Comparison of ENCODE assay signal across 8 cellular contexts in the genomic region with DNA sequence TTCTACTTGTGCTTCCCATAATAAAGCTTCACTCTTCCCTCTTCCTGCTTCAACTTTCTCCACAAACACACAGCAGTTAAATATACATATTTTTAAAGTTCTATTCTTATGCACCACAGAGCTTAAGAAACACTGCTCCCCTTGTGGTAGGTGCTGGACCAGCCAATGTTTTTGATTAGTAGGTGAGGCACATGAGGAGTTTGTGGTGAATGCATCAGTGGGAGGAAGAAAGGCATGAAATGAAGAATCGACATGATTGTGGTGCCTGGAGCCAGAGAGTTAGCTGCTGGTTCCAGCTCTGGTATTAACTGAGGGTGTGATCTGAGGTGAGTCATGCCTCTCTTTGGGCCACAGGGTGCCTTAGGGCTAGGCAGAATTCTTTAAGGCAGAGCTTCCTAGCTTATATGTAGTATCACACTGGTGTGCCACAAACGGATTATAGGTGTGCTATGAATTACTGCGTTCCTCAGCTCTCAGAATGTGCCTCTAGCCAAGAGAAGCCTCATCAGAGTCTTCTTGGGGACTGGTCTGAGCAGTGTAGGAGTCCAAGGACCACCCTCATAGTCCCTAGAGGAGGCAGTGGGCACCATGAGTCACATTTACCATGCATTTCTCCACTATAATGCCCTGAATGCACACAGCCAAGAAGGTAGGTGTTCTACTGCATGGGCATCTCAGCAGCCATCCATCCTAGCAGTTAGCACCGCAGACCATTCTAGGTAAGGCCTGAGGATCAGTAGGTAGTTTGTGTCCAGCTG.
DNase-seq lines count a peak whose midpoint lies in the region; ATAC-seq and TF ChIP-seq lines count a peak whose summit lies in the region.

No MANE protein-coding gene starts in this region.

- peak overlapping the region; percentile 46 for H3K27ac Mint-ChIP-seq in activated naive CD8-positive, alpha-beta T cell
- H3K27ac Mint-ChIP-seq in naive B cell, result peak overlapping the region in 4 of 6 donors; percentile 11 to 42 (median 38)

- H3K79me2 ChIP-seq in ACC112 (ENCODE audit: control insufficient read depth, insufficient read depth, low read length, unreplicated experiment) (no peaks in the 10 kb centered on the region), PC-9 (ENCODE audit: low read depth) (no peaks in the 10 kb centered on the region)

- POLR2A ChIA-PET in PC-9 (lab: Charles Lee; ENCODE audit: unreplicated experiment), result interaction anchor here (0.6 kb wide), 2 partner anchors 185 to 400 kb away, joined by 4 to 6 read pairs; no protein-coding TSS in a partner anchor

- peak overlapping the region; percentile 19 for H2AFZ ChIP-seq in ACC112 (ENCODE audit: low read length, unreplicated experiment)
- H2AFZ ChIP-seq in PC-9, result no peak overlapping the region

- CTCF ChIA-PET in PC-9 (lab: Charles Lee), result interaction anchor here (0.6 to 1.2 kb wide), 3 partner anchors 10 to 104 kb away, joined by 4 to 5 read pairs (median 4); no protein-coding TSS in a partner anchor

- intact Hi-C loops in PC-9 (cut with micrococcal nuclease; ENCODE audit: unreplicated experiment), result loop anchor here (5.0 kb wide), 1 partner anchor 104 kb away; no protein-coding TSS in a partner anchor

- H3K36me3 Mint-ChIP-seq in activated naive CD8-positive, alpha-beta T cell, result peaks cover 6% of the 10 kb centered on the region
- H3K36me3 Mint-ChIP-seq in naive B cell, result peaks cover 0 to 12% of the 10 kb centered on the region in 2 donors

- no peaks in the 10 kb centered on the region; the same call in 1 of the 2 replicates for H3K9me3 ChIP-seq in PC-9 (ENCODE audit: insufficient read depth, low read depth)

- no peak overlapping the region for H3K4me3 Mint-ChIP-seq in activated naive CD8-positive, alpha-beta T cell
- no peak overlapping the region for H3K4me3 Mint-ChIP-seq in naive B cell

- H3F3A ChIP-seq in PC-9 (ENCODE audit: insufficient read depth, low read depth), result peaks cover 5% of the 10 kb centered on the region; the same call in 1 of the 2 replicates

- H3K4me1 ChIP-seq in ACC112 (ENCODE audit: control insufficient read depth, insufficient read depth, low read length, unreplicated experiment) (peaks cover 30% of the 10 kb centered on the region), PC-9 (replicated peaks; ENCODE audit: insufficient read depth) (peaks cover 8% of the 10 kb centered on the region; the same call in 1 of the 2 replicates)

- peaks cover 33% of the 10 kb centered on the region for H3K4me1 Mint-ChIP-seq in activated naive CD8-positive, alpha-beta T cell (ENCODE audit: low read depth)
- H3K4me1 Mint-ChIP-seq in naive B cell, result peaks cover 23 to 29% (median 24%) of the 10 kb centered on the region in 3 donors

- no peaks in the 10 kb centered on the region for H3K27me3 ChIP-seq in ACC112 (ENCODE audit: insufficient read depth, low read length)
- H3K27me3 ChIP-seq in PC-9 (ENCODE audit: insufficient read depth, low read depth), result no peaks in the 10 kb centered on the region

- no TSS peak for BruUV-seq in PC-9 (replicated peaks; lab: Mats Ljungman, UMichigan)

- no peak overlapping the region for H3K4me2 ChIP-seq in PC-9

- H3K27me3 Mint-ChIP-seq in activated naive CD8-positive, alpha-beta T cell, result no peaks in the 10 kb centered on the region
- no peaks in the 10 kb centered on the region for H3K27me3 Mint-ChIP-seq in naive B cell

- H3K4me3 ChIP-seq in ACC112 (ENCODE audit: low read depth, low read length) (no peak overlapping the region), PC-9 (no peak overlapping the region)

- peaks cover 2% of the 10 kb centered on the region for H3K9me3 Mint-ChIP-seq in activated naive CD8-positive, alpha-beta T cell (ENCODE audit: low read depth)
- peaks cover 2 to 14% (median 11%) of the 10 kb centered on the region in 7 donors for H3K9me3 Mint-ChIP-seq in naive B cell

- H4K20me1 ChIP-seq in PC-9 (ENCODE audit: insufficient read depth), result no peaks in the 10 kb centered on the region

- ATAC-seq in GM18519 (IDR thresholded peaks at IDR 0.05; ENCODE audit: low FRiP score, unreplicated experiment), result peak; percentile 69
- peak; percentile 71 for ATAC-seq in HG02938 (IDR thresholded peaks at IDR 0.05; ENCODE audit: unreplicated experiment)
- peak; percentile 55 to 70 for ATAC-seq in naive B cell (ENCODE audit: low read depth in 2 of 2)

- H3K27ac ChIP-seq in ACC112 (ENCODE audit: low read depth, low read length) (peak overlapping the region; percentile 1; the same call in 1 of the 2 replicates), PC-9 (no peak overlapping the region)

- DNase-seq in PC-9 (peak in 1 of 2 experiments; percentile 56), naive B cell (no peak), occipital lobe (lab: John Stamatoyannopoulos, UW) (no peak), ecto neural progenitor cell (ENCODE audit: low spot score) (no peak)

- TF ChIP-seq CTCF in PC-9 (conservative IDR thresholded peaks at IDR 0.05), result peak; percentile 37; the same call in 1 of the 2 replicates

- H3K36me3 ChIP-seq in ACC112 (ENCODE audit: insufficient read depth, low read length) (no peaks in the 10 kb centered on the region), PC-9 (ENCODE audit: low read depth) (no peaks in the 10 kb centered on the region)

- no peaks in the 10 kb centered on the region for H3K9me2 ChIP-seq in PC-9 (ENCODE audit: insufficient read depth)
